ENCODE assay signal across 11 cellular contexts in the genomic region with DNA sequence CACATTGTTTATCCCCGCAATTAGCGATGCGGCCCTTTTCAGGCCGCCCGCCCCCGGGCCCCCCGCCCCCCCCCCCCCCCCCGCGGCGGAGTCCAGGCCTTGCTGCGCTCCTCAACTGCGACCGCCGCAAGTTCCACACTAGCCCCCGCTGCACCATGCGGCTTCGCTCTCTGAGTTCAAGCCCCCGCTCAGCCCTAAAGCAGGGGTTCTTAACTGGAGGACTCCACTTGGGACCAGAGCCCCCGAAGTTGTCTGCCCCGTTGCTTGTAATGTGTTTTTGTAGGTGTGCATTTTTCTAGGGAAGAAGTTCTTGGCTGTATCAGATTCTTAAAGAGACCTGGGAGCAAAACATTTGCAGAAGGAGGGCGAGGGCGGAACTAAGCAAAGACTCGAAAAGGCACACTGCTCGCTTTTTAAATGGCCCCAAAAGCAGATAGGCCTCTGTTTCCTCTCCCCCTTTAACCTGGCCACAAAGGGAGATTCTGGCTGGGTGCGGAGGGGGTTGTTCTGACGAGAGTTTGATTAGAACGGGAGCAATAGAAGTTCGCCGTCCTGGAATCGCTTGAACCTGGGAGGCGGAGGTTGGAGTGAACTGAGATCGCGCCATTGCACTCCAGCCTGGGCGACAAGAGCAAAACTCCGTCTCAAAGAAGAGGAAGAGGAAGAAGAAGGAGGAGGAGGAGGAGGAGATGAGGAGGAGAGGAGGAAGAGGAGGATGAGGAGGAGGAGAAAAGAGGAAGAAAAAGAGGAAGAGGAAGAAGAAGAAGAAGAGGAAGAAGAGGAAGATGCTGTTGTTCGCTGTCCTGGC. TPM values are rescaled to one million over a fixed set of nuclear protein-coding genes. Genes with fewer than 3 reads are reported as not detected.
DNase-seq lines count a peak whose midpoint lies in the region; ATAC-seq and TF ChIP-seq lines count a peak whose summit lies in the region.
"Had no signal": no experiment of that assay in that cellular context is flagged by ENCODE, and none has a peak within 500 bp of the region (broad histone marks: within the 10 kb centered on the region; RNA-seq: fewer than 3 reads in every experiment).

No MANE protein-coding gene starts in this region.

- no peak for DNase-seq in activated naive CD4-positive, alpha-beta T cell treated with anti-CD3 and anti-CD28 coated beads, Interleukin-2, amount 50 U/mL, for 72 hours (ENCODE audit: low spot score in 2 of 2)
- no peak for DNase-seq in activated T-helper 2 cell treated with anti-CD3 and anti-CD28 coated beads, Interferon-gamma antibody, Interleukin-2, Interleukin-4, amounts not matched to agents 10 μg/mL and 5 μg/mL and 100 μg/mL, durations not matched to agents 14 hours and 24 hours and 36 hours (ENCODE audit: low spot score)
- DNase-seq in mesenchymal stem cell (no peak), tibial artery (no peak), OCI-M2 (lab: John Stamatoyannopoulos, UW; ENCODE audit: unreplicated experiment) (no peak), NCI-H526 treated with DMSO at 0.1 percent for 48 hours (lab: John Stamatoyannopoulos, UW) (no peak)
- DNase-seq: effector memory CD4-positive, alpha-beta T cell had no signal

- peak overlapping the region; percentile 16 for H3K4me3 Mint-ChIP-seq in activated naive CD4-positive, alpha-beta T cell treated with anti-CD3 and anti-CD28 coated beads, Interleukin-2, amount 50 U/mL, for 24 hours
- H3K4me3 Mint-ChIP-seq in activated T-helper 2 cell treated with anti-CD3 and anti-CD28 coated beads, Interferon-gamma antibody, Interleukin-2, Interleukin-4, amounts not matched to agents 10 μg/mL and 5 μg/mL and 100 μg/mL, durations not matched to agents 14 hours and 24 hours and 36 hours (ENCODE audit: low read depth): no peak overlapping the region

- TF ChIP-seq CTCF in tibial artery (IDR thresholded peaks at IDR 0.05): no peak

- H3K4me1 Mint-ChIP-seq in activated naive CD4-positive, alpha-beta T cell treated with anti-CD3 and anti-CD28 coated beads, Interleukin-2, amount 50 U/mL, for 24 hours: peaks cover 45% of the 10 kb centered on the region
- H3K4me1 Mint-ChIP-seq in activated T-helper 2 cell treated with anti-CD3 and anti-CD28 coated beads, Interferon-gamma antibody, Interleukin-2, Interleukin-4, amounts not matched to agents 10 μg/mL and 5 μg/mL and 100 μg/mL, durations not matched to agents 14 hours and 24 hours and 36 hours (ENCODE audit: low read depth): peaks cover 17% of the 10 kb centered on the region

- H3K27ac ChIP-seq in mesenchymal stem cell (ENCODE audit: low read length, poor library complexity, severe bottlenecking): no peak overlapping the region
- H3K27ac ChIP-seq in tibial artery: no peak overlapping the region
- H3K27ac ChIP-seq: C4-2B, ovary had no signal

- intact Hi-C loops in activated T-helper 2 cell treated with anti-CD3 and anti-CD28 coated beads, Interferon-gamma antibody, Interleukin-2, Interleukin-4, amounts not matched to agents 10 μg/mL and 5 μg/mL and 100 μg/mL, durations not matched to agents 14 hours and 24 hours and 36 hours (cut with micrococcal nuclease): loop anchor here (2.0 kb wide), 2 partner anchors 14 to 368 kb away; no protein-coding TSS in a partner anchor
- intact Hi-C loops in tibial artery (cut with DNase I; ENCODE audit: low total_unique reads): no loop called here

- no peak overlapping the region for H3K4me3 ChIP-seq in mesenchymal stem cell (ENCODE audit: insufficient read depth in 1 of 2, low read depth in 1 of 2, low read length in 2 of 2)
- peak overlapping the region; percentile 17 to 47 for H3K4me3 ChIP-seq in tibial artery

- H3K27ac Mint-ChIP-seq in activated naive CD4-positive, alpha-beta T cell treated with anti-CD3 and anti-CD28 coated beads, Interleukin-2, amount 50 U/mL, for 24 hours: no peak overlapping the region
- H3K27ac Mint-ChIP-seq in activated naive CD4-positive, alpha-beta T cell treated with anti-CD3 and anti-CD28 coated beads, Interleukin-2, amount 50 U/mL, for 72 hours: peak overlapping the region in 1 of 2 donors; percentile 52
- H3K27ac Mint-ChIP-seq in activated T-helper 2 cell treated with anti-CD3 and anti-CD28 coated beads, Interferon-gamma antibody, Interleukin-2, Interleukin-4, amounts not matched to agents 10 μg/mL and 5 μg/mL and 100 μg/mL, durations not matched to agents 14 hours and 24 hours and 36 hours: peak overlapping the region; percentile 76

- H3K79me1 ChIP-seq in mesenchymal stem cell (replicated peaks; ENCODE audit: low read length, poor library complexity, severe bottlenecking): no peaks in the 10 kb centered on the region

- ATAC-seq in activated naive CD4-positive, alpha-beta T cell treated with anti-CD3 and anti-CD28 coated beads, Interleukin-2, amount 50 U/mL, for 72 hours: no peak
- no peak for ATAC-seq in HG03025 (IDR thresholded peaks at IDR 0.05; ENCODE audit: low FRiP score, unreplicated experiment)

- no peak overlapping the region for H2BK120ac ChIP-seq in mesenchymal stem cell (ENCODE audit: low read depth, low read length)

- no peak overlapping the region for H2AK5ac ChIP-seq in mesenchymal stem cell (ENCODE audit: low read length, severe bottlenecking)

- no peak overlapping the region for H3K23ac ChIP-seq in mesenchymal stem cell (ENCODE audit: low read length in 2 of 2)

- H3K27me3 ChIP-seq in mesenchymal stem cell (ENCODE audit: control insufficient read depth in 1 of 2, insufficient read depth in 1 of 2, low read length in 2 of 2) (peaks cover 13 to 86% of the 10 kb centered on the region in 2 experiments), tibial artery (peaks cover 3 to 92% of the 10 kb centered on the region in 2 donors)
- H3K27me3 ChIP-seq: ovary had no signal

- no peaks in the 10 kb centered on the region for H3K9me3 ChIP-seq in mesenchymal stem cell (ENCODE audit: control insufficient read depth, low read length)
- H3K9me3 ChIP-seq in tibial artery: no peaks in the 10 kb centered on the region
- H3K9me3 ChIP-seq: ovary had no signal

- peaks cover 44% of the 10 kb centered on the region for H3K4me1 ChIP-seq in mesenchymal stem cell (ENCODE audit: control insufficient read depth, insufficient read depth, low read depth, low read length)
- peaks cover 0 to 78% (median 57%) of the 10 kb centered on the region in 4 donors for H3K4me1 ChIP-seq in tibial artery

- H2AFZ ChIP-seq in mesenchymal stem cell (ENCODE audit: low read depth, low read length): no peak overlapping the region

- H3K27me3 Mint-ChIP-seq in activated naive CD4-positive, alpha-beta T cell treated with anti-CD3 and anti-CD28 coated beads, Interleukin-2, amount 50 U/mL, for 24 hours: peaks cover 50% of the 10 kb centered on the region
- H3K27me3 Mint-ChIP-seq in activated T-helper 2 cell treated with anti-CD3 and anti-CD28 coated beads, Interferon-gamma antibody, Interleukin-2, Interleukin-4, amounts not matched to agents 10 μg/mL and 5 μg/mL and 100 μg/mL, durations not matched to agents 14 hours and 24 hours and 36 hours (ENCODE audit: low read depth): peaks cover 75% of the 10 kb centered on the region

- WGBS in mesenchymal stem cell: 21% methylated on average over 26 of the region's 36 CpGs

- H2BK5ac ChIP-seq in mesenchymal stem cell (ENCODE audit: low read depth, low read length, poor library complexity, severe bottlenecking): no peak overlapping the region

- peaks cover 5 to 6% of the 10 kb centered on the region in 2 experiments for H3K36me3 ChIP-seq in mesenchymal stem cell (ENCODE audit: control insufficient read depth in 1 of 2, insufficient read depth in 2 of 2, low read depth in 1 of 2, low read length in 2 of 2)
- no peaks in the 10 kb centered on the region for H3K36me3 ChIP-seq in tibial artery
- H3K36me3 ChIP-seq: ovary had no signal

- no peaks in the 10 kb centered on the region for H3K9me3 Mint-ChIP-seq in activated naive CD4-positive, alpha-beta T cell treated with anti-CD3 and anti-CD28 coated beads, Interleukin-2, amount 50 U/mL, for 24 hours
- H3K9me3 Mint-ChIP-seq in activated naive CD4-positive, alpha-beta T cell treated with anti-CD3 and anti-CD28 coated beads, Interleukin-2, amount 50 U/mL, for 72 hours: peaks cover 0 to 5% of the 10 kb centered on the region in 2 donors
- H3K9me3 Mint-ChIP-seq in activated T-helper 2 cell treated with anti-CD3 and anti-CD28 coated beads, Interferon-gamma antibody, Interleukin-2, Interleukin-4, amounts not matched to agents 10 μg/mL and 5 μg/mL and 100 μg/mL, durations not matched to agents 14 hours and 24 hours and 36 hours: peaks cover 6% of the 10 kb centered on the region

- H4K91ac ChIP-seq in mesenchymal stem cell (ENCODE audit: low read length): no peak overlapping the region

- H3K9ac ChIP-seq in mesenchymal stem cell (ENCODE audit: low read length): no peak overlapping the region

- no peak overlapping the region for H2BK12ac ChIP-seq in mesenchymal stem cell (ENCODE audit: low read length in 2 of 2)

- no peak overlapping the region for H2BK15ac ChIP-seq in mesenchymal stem cell (ENCODE audit: low read depth, poor library complexity, severe bottlenecking)

- no peak overlapping the region for H4K8ac ChIP-seq in mesenchymal stem cell (ENCODE audit: low read length)

- H3K36me3 Mint-ChIP-seq in activated naive CD4-positive, alpha-beta T cell treated with anti-CD3 and anti-CD28 coated beads, Interleukin-2, amount 50 U/mL, for 24 hours: peaks cover 1% of the 10 kb centered on the region
- peaks cover 6 to 27% of the 10 kb centered on the region in 2 donors for H3K36me3 Mint-ChIP-seq in activated naive CD4-positive, alpha-beta T cell treated with anti-CD3 and anti-CD28 coated beads, Interleukin-2, amount 50 U/mL, for 72 hours
- no peaks in the 10 kb centered on the region for H3K36me3 Mint-ChIP-seq in activated T-helper 2 cell treated with anti-CD3 and anti-CD28 coated beads, Interferon-gamma antibody, Interleukin-2, Interleukin-4, amounts not matched to agents 10 μg/mL and 5 μg/mL and 100 μg/mL, durations not matched to agents 14 hours and 24 hours and 36 hours (ENCODE audit: low read depth)

- no peak overlapping the region for H3K14ac ChIP-seq in mesenchymal stem cell (ENCODE audit: low read length in 2 of 2)

- no peak overlapping the region for H3K4ac ChIP-seq in mesenchymal stem cell (ENCODE audit: low read depth in 1 of 2, low read length in 2 of 2)

- peak overlapping the region; percentile 84 for H3K4me2 ChIP-seq in mesenchymal stem cell (ENCODE audit: low read length, poor library complexity, severe bottlenecking)

- no peak overlapping the region for H3K18ac ChIP-seq in mesenchymal stem cell (ENCODE audit: low read depth in 1 of 2, low read length in 2 of 2)

RNA-seq across cellular contexts. Expression of a gene that starts 2.3 kb away (rescaled TPM):
- not detected for total RNA-seq in activated naive CD4-positive, alpha-beta T cell treated with anti-CD3 and anti-CD28 coated beads, Interleukin-2, amount 50 U/mL, for 72 hours
- total RNA-seq in activated T-helper 2 cell treated with anti-CD3 and anti-CD28 coated beads, Interferon-gamma antibody, Interleukin-2, Interleukin-4, amounts not matched to agents 10 μg/mL and 5 μg/mL and 100 μg/mL, durations not matched to agents 14 hours and 24 hours and 36 hours: not detected in 2 replicates
- 3.9 TPM for polyA plus RNA-seq in mesenchymal stem cell (2013, experiment 1 of 2)
- polyA plus RNA-seq in mesenchymal stem cell (2013, experiment 2 of 2): 4.2 TPM

Comparison
In these comparisons a context has a peak if more than half of its experiments do, and no peak if none do; other contexts are left out.
1. H3K4me3 ChIP-seq: peak in tibial artery (2 of 2); none in mesenchymal stem cell (0 of 2).